20 cellular contexts compared by ENCODE assay signal in genomic region chr1:7526867-7527732, GRCh38.
A peak's percentile ranks its signal among the peaks of the same experiment; 100 is the strongest.
DNase-seq lines count a peak whose midpoint lies in the region; ATAC-seq and TF ChIP-seq lines count a peak whose summit lies in the region.
"Had no signal": no experiment of that assay in that cellular context is flagged by ENCODE, and none has a peak within 500 bp of the region (broad histone marks: within the 10 kb centered on the region; RNA-seq: fewer than 3 reads in every experiment).

No MANE protein-coding gene starts in this region.

- no peaks in the 10 kb centered on the region for H4K20me1 ChIP-seq in smooth muscle cell (ENCODE audit: low read depth)

- H3K27ac ChIP-seq in epithelial cell of prostate (peak overlapping the region; percentile 54), smooth muscle cell (ENCODE audit: low read depth) (peak overlapping the region; percentile 65), upper lobe of left lung (no peak overlapping the region)

- ATAC-seq in omental fat pad (ENCODE audit: low FRiP score) (no peak), upper lobe of left lung (ENCODE audit: low FRiP score in 2 of 2) (no peak)
- ATAC-seq: naive thymus-derived CD8-positive, alpha-beta T cell had no signal

- no peaks in the 10 kb centered on the region for H3K9me3 ChIP-seq in smooth muscle cell (replicated peaks; ENCODE audit: low read depth)
- no peaks in the 10 kb centered on the region for H3K9me3 ChIP-seq in upper lobe of left lung

- H3K36me3 ChIP-seq in smooth muscle cell (ENCODE audit: low read depth) (no peaks in the 10 kb centered on the region), upper lobe of left lung (no peaks in the 10 kb centered on the region)

- POLR2A ChIA-PET in activated CD4-positive, alpha-beta memory T cell treated with anti-CD3 and anti-CD28 coated beads for 36 hours (lab: Charles Lee), result no interaction called here
- POLR2A ChIA-PET in activated CD4-positive, alpha-beta memory T cell treated with anti-CD3 and anti-CD28 coated beads, Interleukin-2, amount 10 ng/mL, durations not matched to agents 7 days and 5 days (lab: Charles Lee), result no interaction called here

- H3K9me3 Mint-ChIP-seq in activated CD4-positive, alpha-beta memory T cell treated with anti-CD3 and anti-CD28 coated beads for 36 hours, result no peaks in the 10 kb centered on the region
- H3K9me3 Mint-ChIP-seq in activated CD4-positive, alpha-beta memory T cell treated with anti-CD3 and anti-CD28 coated beads, Interleukin-2, amount 10 ng/mL, durations not matched to agents 7 days and 5 days, result no peaks in the 10 kb centered on the region
- H3K9me3 Mint-ChIP-seq: activated naive CD8-positive, alpha-beta T cell treated with anti-CD3 and anti-CD28 coated beads, Interleukin-2, amount 10 ng/mL, durations not matched to agents 7 days and 5 days; CD4-positive, CD25-positive, alpha-beta regulatory T cell; central memory CD8-positive, alpha-beta T cell; naive thymus-derived CD8-positive, alpha-beta T cell; T-helper 1 cell treated with Interleukin-12 subunit alpha and Interleukin-12 subunit beta and Interleukin-4 antibody, amounts not matched to agents 30 μg/mL and 1 μg/mL, for 36 hours had no signal

- WGBS in smooth muscle cell (ENCODE audit: low lambda C conversion rate), result 71% methylated on average over 12 of the region's 12 CpGs
- 82 to 91% methylated on average over 9 to 12 of the region's 12 CpGs for WGBS in upper lobe of left lung, 2 donors

- H3K36me3 Mint-ChIP-seq in activated CD4-positive, alpha-beta memory T cell treated with anti-CD3 and anti-CD28 coated beads for 36 hours, result no peaks in the 10 kb centered on the region
- no peaks in the 10 kb centered on the region for H3K36me3 Mint-ChIP-seq in activated CD4-positive, alpha-beta memory T cell treated with anti-CD3 and anti-CD28 coated beads, Interleukin-2, amount 10 ng/mL, durations not matched to agents 7 days and 5 days (ENCODE audit: low read depth)
- H3K36me3 Mint-ChIP-seq: activated naive CD8-positive, alpha-beta T cell treated with anti-CD3 and anti-CD28 coated beads, Interleukin-2, amount 10 ng/mL, durations not matched to agents 7 days and 5 days; CD4-positive, CD25-positive, alpha-beta regulatory T cell; naive thymus-derived CD8-positive, alpha-beta T cell had no signal

- CTCF ChIA-PET in activated CD4-positive, alpha-beta memory T cell treated with anti-CD3 and anti-CD28 coated beads for 36 hours (lab: Charles Lee), result interaction anchor here (1.1 to 1.2 kb wide), 2 partner anchors 13 to 48 kb away, joined by 3 read pairs; no protein-coding TSS in a partner anchor
- CTCF ChIA-PET in activated CD4-positive, alpha-beta memory T cell treated with anti-CD3 and anti-CD28 coated beads, Interleukin-2, amount 10 ng/mL, durations not matched to agents 7 days and 5 days (lab: Charles Lee), result no interaction called here

- no peak overlapping the region for H3K9ac ChIP-seq in smooth muscle cell (ENCODE audit: low read depth)

- H3K4me3 ChIP-seq in smooth muscle cell (no peak overlapping the region), upper lobe of left lung (no peak overlapping the region)

- peak overlapping the region; percentile 18 for H3K27ac Mint-ChIP-seq in activated CD4-positive, alpha-beta memory T cell treated with anti-CD3 and anti-CD28 coated beads for 36 hours
- no peak overlapping the region for H3K27ac Mint-ChIP-seq in activated CD4-positive, alpha-beta memory T cell treated with anti-CD3 and anti-CD28 coated beads, Interleukin-2, amount 10 ng/mL, durations not matched to agents 7 days and 5 days
- H3K27ac Mint-ChIP-seq: activated naive CD8-positive, alpha-beta T cell treated with anti-CD3 and anti-CD28 coated beads, Interleukin-2, amount 10 ng/mL, durations not matched to agents 7 days and 5 days; CD4-positive, CD25-positive, alpha-beta regulatory T cell; T-helper 1 cell treated with Interleukin-12 subunit alpha and Interleukin-12 subunit beta and Interleukin-4 antibody, amounts not matched to agents 30 μg/mL and 1 μg/mL, for 36 hours had no signal

- no peaks in the 10 kb centered on the region for H3K79me2 ChIP-seq in smooth muscle cell (ENCODE audit: low read depth)

- no peaks in the 10 kb centered on the region for H3K27me3 ChIP-seq in smooth muscle cell (ENCODE audit: low read depth)
- no peaks in the 10 kb centered on the region for H3K27me3 ChIP-seq in upper lobe of left lung

- H3K4me1 ChIP-seq in smooth muscle cell (ENCODE audit: low read depth) (no peaks in the 10 kb centered on the region), upper lobe of left lung (no peaks in the 10 kb centered on the region)

- no peak overlapping the region for H3K4me2 ChIP-seq in smooth muscle cell

- H3F3A ChIP-seq in smooth muscle cell (ENCODE audit: low read depth), result no peaks in the 10 kb centered on the region

- no peaks in the 10 kb centered on the region for H3K4me1 Mint-ChIP-seq in activated CD4-positive, alpha-beta memory T cell treated with anti-CD3 and anti-CD28 coated beads for 36 hours (ENCODE audit: low read depth)
- peaks cover 5% of the 10 kb centered on the region for H3K4me1 Mint-ChIP-seq in activated CD4-positive, alpha-beta memory T cell treated with anti-CD3 and anti-CD28 coated beads, Interleukin-2, amount 10 ng/mL, durations not matched to agents 7 days and 5 days
- H3K4me1 Mint-ChIP-seq: activated naive CD8-positive, alpha-beta T cell treated with anti-CD3 and anti-CD28 coated beads, Interleukin-2, amount 10 ng/mL, durations not matched to agents 7 days and 5 days; CD4-positive, CD25-positive, alpha-beta regulatory T cell; central memory CD8-positive, alpha-beta T cell had no signal

- TF ChIP-seq CTCF in smooth muscle cell (IDR thresholded peaks at IDR 0.05; ENCODE audit: borderline replicate concordance, insufficient read depth, poor library complexity, severe bottlenecking) (no peak), omental fat pad (IDR thresholded peaks at IDR 0.05) (no peak), upper lobe of left lung (IDR thresholded peaks at IDR 0.05) (no peak)

- TF ChIP-seq EP300 in upper lobe of left lung (IDR thresholded peaks at IDR 0.05), result no peak

- intact Hi-C loops in activated CD4-positive, alpha-beta memory T cell treated with anti-CD3 and anti-CD28 coated beads for 36 hours (cut with micrococcal nuclease), result loop anchor here (2.0 kb wide), 1 partner anchor 22 kb away; no protein-coding TSS in a partner anchor

- no peak overlapping the region for H3K4me3 Mint-ChIP-seq in activated CD4-positive, alpha-beta memory T cell treated with anti-CD3 and anti-CD28 coated beads for 36 hours
- H3K4me3 Mint-ChIP-seq in activated CD4-positive, alpha-beta memory T cell treated with anti-CD3 and anti-CD28 coated beads, Interleukin-2, amount 10 ng/mL, durations not matched to agents 7 days and 5 days, result no peak overlapping the region
- H3K4me3 Mint-ChIP-seq: activated naive CD8-positive, alpha-beta T cell treated with anti-CD3 and anti-CD28 coated beads, Interleukin-2, amount 10 ng/mL, durations not matched to agents 7 days and 5 days; CD4-positive, CD25-positive, alpha-beta regulatory T cell; central memory CD8-positive, alpha-beta T cell; naive thymus-derived CD8-positive, alpha-beta T cell; T-helper 1 cell treated with Interleukin-12 subunit alpha and Interleukin-12 subunit beta and Interleukin-4 antibody, amounts not matched to agents 30 μg/mL and 1 μg/mL, for 36 hours had no signal

- peaks cover 13% of the 10 kb centered on the region for H3K27me3 Mint-ChIP-seq in activated CD4-positive, alpha-beta memory T cell treated with anti-CD3 and anti-CD28 coated beads for 36 hours
- H3K27me3 Mint-ChIP-seq in activated CD4-positive, alpha-beta memory T cell treated with anti-CD3 and anti-CD28 coated beads, Interleukin-2, amount 10 ng/mL, durations not matched to agents 7 days and 5 days, result peaks cover 3% of the 10 kb centered on the region
- H3K27me3 Mint-ChIP-seq: activated naive CD8-positive, alpha-beta T cell treated with anti-CD3 and anti-CD28 coated beads, Interleukin-2, amount 10 ng/mL, durations not matched to agents 7 days and 5 days had no signal

- no peak for TF ChIP-seq POLR2A in upper lobe of left lung (IDR thresholded peaks at IDR 0.05)

- no peak overlapping the region for H2AFZ ChIP-seq in smooth muscle cell (ENCODE audit: low read depth)

- DNase-seq in activated CD4-positive, alpha-beta memory T cell treated with anti-CD3 and anti-CD28 coated beads for 36 hours, result peak; percentile 25
- DNase-seq in activated CD4-positive, alpha-beta memory T cell treated with anti-CD3 and anti-CD28 coated beads, Interleukin-2, amount 10 ng/mL, durations not matched to agents 7 days and 5 days, result no peak
- DNase-seq in RKO (ENCODE audit: low spot score) (peak; percentile 48), epithelial cell of prostate (ENCODE audit: low read depth, low spot score) (no peak), smooth muscle cell (lab: John Stamatoyannopoulos, UW; ENCODE audit: unreplicated experiment) (no peak), omental fat pad (ENCODE audit: low spot score) (no peak), upper lobe of left lung (no peak), iPS-NIHi7 (ENCODE audit: extremely low spot score) (no peak)
- DNase-seq: 8988T; activated CD4-positive, CD25-positive, alpha-beta regulatory T cell; activated naive CD8-positive, alpha-beta T cell treated with anti-CD3 and anti-CD28 coated beads, Interleukin-2, amount 10 ng/mL, durations not matched to agents 7 days and 5 days; CD4-positive, CD25-positive, alpha-beta regulatory T cell; effector memory CD4-positive, alpha-beta T cell; HCEC 1CT; naive thymus-derived CD8-positive, alpha-beta T cell; NCI-H1048; NCI-H774; Right ventricle myocardium superior had no signal

Comparison
In these comparisons a context has a peak if more than half of its experiments do, and no peak if none do; other contexts are left out.
1. DNase-seq: peak in activated CD4-positive, alpha-beta memory T cell treated with anti-CD3 and anti-CD28 coated beads for 36 hours (single experiment) and RKO (single experiment); none in activated CD4-positive, alpha-beta memory T cell treated with anti-CD3 and anti-CD28 coated beads, Interleukin-2, amount 10 ng/mL, durations not matched to agents 7 days and 5 days (single experiment), epithelial cell of prostate (single experiment), smooth muscle cell (single experiment), omental fat pad (single experiment), upper lobe of left lung (0 of 2) and iPS-NIHi7 (single experiment).
2. H3K27ac ChIP-seq: peak in epithelial cell of prostate (single experiment) and smooth muscle cell (single experiment); none in upper lobe of left lung (0 of 4).